Comparison of ENCODE assay signal across 25 cellular contexts in the genomic region with DNA sequence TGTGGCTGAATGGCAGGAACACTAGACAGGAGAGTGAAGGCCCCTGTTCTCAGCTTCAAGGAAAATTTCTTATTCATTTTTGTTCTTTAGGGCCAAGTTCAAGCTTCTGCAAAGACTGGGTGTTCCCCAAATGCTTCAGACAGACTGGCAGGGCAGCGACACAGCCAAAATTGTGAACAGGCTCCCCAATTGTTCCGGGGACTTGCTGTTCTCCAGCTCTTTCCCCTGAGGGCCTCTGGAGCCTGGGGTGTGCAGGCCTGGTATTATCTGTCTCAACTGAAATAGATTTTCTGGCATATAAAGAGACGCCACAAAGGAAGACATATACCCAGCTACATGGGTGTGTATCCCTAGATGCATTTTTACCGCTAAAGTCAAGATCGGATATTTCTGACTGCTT. TPM values are rescaled to one million over a fixed set of nuclear protein-coding genes. Genes with fewer than 3 reads are reported as not detected.
"Had no signal": no experiment of that assay in that cellular context is flagged by ENCODE, and none has a peak within 500 bp of the region (broad histone marks: within the 10 kb centered on the region; RNA-seq: fewer than 3 reads in every experiment).

No MANE protein-coding gene starts in this region.

- H3K4me1 ChIP-seq: Peyer's patch had no signal

- ATAC-seq: activated CD8-positive, alpha-beta T cell treated with anti-CD3 and anti-CD28 coated beads for 36 hours; activated T-cell treated with anti-CD3 and anti-CD28 coated beads, Interleukin-2, amount 50 U/mL, for 72 hours; activated T-helper 17 cell treated with anti-CD3 and anti-CD28 coated beads, Interleukin-2, amount 50 U/mL, for 72 hours; PC-3 had no signal

- FAIRE-seq: TTC549 had no signal

- H3K36me3 ChIP-seq: brain microvascular endothelial cell, Peyer's patch had no signal

- DNase-seq: activated CD4-positive, alpha-beta T cell treated with anti-CD3 and anti-CD28 coated beads, Interleukin-2, amount 50 U/mL, for 4 hours; activated CD8-positive, alpha-beta T cell treated with anti-CD3 and anti-CD28 coated beads for 36 hours; activated effector memory CD4-positive, alpha-beta T cell treated with anti-CD3 and anti-CD28 coated beads, Interleukin-2, amount 50 U/mL, for 16 hours; activated naive CD4-positive, alpha-beta T cell; activated naive CD4-positive, alpha-beta T cell treated with anti-CD3 and anti-CD28 coated beads, Interleukin-2, amount 50 U/mL, for 16 hours; activated naive CD8-positive, alpha-beta T cell treated with anti-CD3 and anti-CD28 coated beads for 36 hours; activated T-cell treated with anti-CD3 and anti-CD28 coated beads, Interleukin-2, amount 50 U/mL, for 1 hour; activated T-cell treated with anti-CD3 and anti-CD28 coated beads, Interleukin-2, amount 50 U/mL, for 72 hours; amniotic stem cell; aorta; brain microvascular endothelial cell; Karpas-422; KBM-7; NCI-H1105; NCI-H1436; NCI-H1694; NCI-H2029; NCI-H345; NCI-H524 treated with DMSO at 0.1 percent for 48 hours; PC-3; Peyer's patch; RPMI8226 had no signal

- H3K4me3 ChIP-seq: Peyer's patch had no signal

- H3K27me3 ChIP-seq: brain microvascular endothelial cell, Peyer's patch had no signal

- H3K27ac ChIP-seq: brain microvascular endothelial cell, Peyer's patch had no signal

- H3K9me3 ChIP-seq: Peyer's patch had no signal

RNA-seq across cellular contexts. Expression of a gene that starts 30.3 kb away (rescaled TPM):
- total RNA-seq: activated CD4-positive, alpha-beta T cell treated with anti-CD3 and anti-CD28 coated beads, Interleukin-2, amount 10 ng/mL, durations not matched to agents 24 days and 14 days; activated CD8-positive, alpha-beta T cell treated with anti-CD3 and anti-CD28 coated beads for 36 hours; activated naive CD8-positive, alpha-beta T cell treated with anti-CD3 and anti-CD28 coated beads for 36 hours had no signal
